ENCODE assay signal across 18 cellular contexts in the genomic region with DNA sequence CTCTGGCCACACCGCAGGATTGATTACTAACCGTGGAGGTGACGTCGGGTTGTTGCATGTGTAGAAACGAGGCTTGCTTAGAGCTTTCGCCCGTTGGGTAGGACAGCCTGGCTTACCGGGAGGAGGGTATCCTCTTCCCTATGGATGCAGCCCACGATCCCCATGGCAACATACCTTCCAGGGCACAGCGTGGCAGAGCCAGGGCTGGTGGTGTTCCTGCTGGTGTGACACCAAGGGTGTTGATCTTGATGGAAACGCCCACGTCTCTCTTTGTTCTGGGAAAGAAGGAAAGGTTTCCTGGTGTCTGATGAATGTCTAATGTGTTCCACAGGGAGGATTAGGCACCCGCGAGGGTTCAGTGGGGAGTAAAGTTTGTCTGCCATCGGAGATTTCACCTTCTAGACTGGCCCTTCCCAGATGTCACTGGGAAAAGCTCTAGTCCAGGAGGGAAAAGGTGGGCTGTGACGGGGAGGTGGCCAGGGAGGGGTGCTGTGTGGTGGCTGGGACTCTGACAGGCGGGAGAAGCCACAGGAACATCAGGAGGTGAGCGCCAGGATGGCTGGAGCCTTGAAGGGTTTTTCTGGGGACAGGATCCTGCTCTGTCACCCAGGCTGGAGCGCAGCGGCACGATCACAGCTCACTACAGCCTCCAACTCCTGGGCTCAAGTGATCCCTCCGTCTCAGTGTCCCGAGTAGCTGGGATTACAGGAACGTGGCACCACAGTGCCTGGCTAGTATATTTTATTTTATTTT.
A peak's percentile ranks its signal among the peaks of the same experiment; 100 is the strongest.
DNase-seq lines count a peak whose midpoint lies in the region; ATAC-seq and TF ChIP-seq lines count a peak whose summit lies in the region.
"Had no signal": no experiment of that assay in that cellular context is flagged by ENCODE, and none has a peak within 500 bp of the region (broad histone marks: within the 10 kb centered on the region; RNA-seq: fewer than 3 reads in every experiment).

No MANE protein-coding gene starts in this region.

- POLR2A ChIA-PET in activated CD8-positive, alpha-beta T cell treated with anti-CD3 and anti-CD28 coated beads for 36 hours (lab: Charles Lee): no interaction called here
- POLR2A ChIA-PET in activated CD8-positive, alpha-beta T cell treated with anti-CD3 and anti-CD28 coated beads, Interleukin-2, amount 10 ng/mL, durations not matched to agents 7 days and 5 days (lab: Charles Lee): no interaction called here

- no peak overlapping the region for H4K8ac ChIP-seq in neuronal stem cell (ENCODE audit: low read depth, low read length)

- WGBS in neuronal stem cell (ENCODE audit: extremely low coverage in 2 of 2, insufficient read length in 2 of 2, insufficient replicate concordance in 1 of 2), 2 donors: no CpG with 5 or more reads among the region's 24 CpGs

- peaks cover 18% of the 10 kb centered on the region for H3K4me1 Mint-ChIP-seq in activated CD8-positive, alpha-beta T cell treated with anti-CD3 and anti-CD28 coated beads for 36 hours (ENCODE audit: low read depth)
- peaks cover 4% of the 10 kb centered on the region for H3K4me1 Mint-ChIP-seq in activated CD8-positive, alpha-beta T cell treated with anti-CD3 and anti-CD28 coated beads, Interleukin-2, amount 10 ng/mL, durations not matched to agents 7 days and 5 days (ENCODE audit: low read depth)
- H3K4me1 Mint-ChIP-seq in endothelial cell (ENCODE audit: unreplicated experiment) (no peaks in the 10 kb centered on the region), type B pancreatic cell (ENCODE audit: unreplicated experiment) (peaks cover 6% of the 10 kb centered on the region)

- peaks cover 0 to 2% (median 0%) of the 10 kb centered on the region in 3 experiments for H3K27me3 ChIP-seq in neuronal stem cell (ENCODE audit: control insufficient read depth in 3 of 3, insufficient read depth in 3 of 3, low read depth in 1 of 3, low read length in 3 of 3)

- H3K4me3 ChIP-seq in neuronal stem cell (ENCODE audit: low read length in 2 of 2): no peak overlapping the region

- no peak overlapping the region for H3K4ac ChIP-seq in neuronal stem cell (ENCODE audit: low read length)

- no peaks in the 10 kb centered on the region for H3K9me3 Mint-ChIP-seq in activated CD8-positive, alpha-beta T cell treated with anti-CD3 and anti-CD28 coated beads for 36 hours
- no peaks in the 10 kb centered on the region for H3K9me3 Mint-ChIP-seq in activated CD8-positive, alpha-beta T cell treated with anti-CD3 and anti-CD28 coated beads, Interleukin-2, amount 10 ng/mL, durations not matched to agents 7 days and 5 days (ENCODE audit: insufficient read depth)
- H3K9me3 Mint-ChIP-seq in endothelial cell (ENCODE audit: unreplicated experiment) (no peaks in the 10 kb centered on the region), type B pancreatic cell (no peaks in the 10 kb centered on the region)

- peaks cover 22% of the 10 kb centered on the region for H3K79me1 ChIP-seq in neuronal stem cell (ENCODE audit: low read depth, low read length)

- no peak overlapping the region for H3K9ac ChIP-seq in neuronal stem cell (ENCODE audit: low read depth, low read length, poor library complexity)

- H2AFZ ChIP-seq in neuronal stem cell (ENCODE audit: low read length): no peak overlapping the region

- peak overlapping the region; percentile 19 for H2BK5ac ChIP-seq in neuronal stem cell (ENCODE audit: low read length)

- H4K91ac ChIP-seq in neuronal stem cell (ENCODE audit: low read depth, low read length, poor library complexity): peak overlapping the region; percentile 32

- H3K23ac ChIP-seq in neuronal stem cell (ENCODE audit: low read depth, low read length, poor library complexity): peak overlapping the region; percentile 92

- CTCF ChIA-PET in activated CD8-positive, alpha-beta T cell treated with anti-CD3 and anti-CD28 coated beads for 36 hours (lab: Charles Lee): no interaction called here
- CTCF ChIA-PET in activated CD8-positive, alpha-beta T cell treated with anti-CD3 and anti-CD28 coated beads, Interleukin-2, amount 10 ng/mL, durations not matched to agents 7 days and 5 days (lab: Charles Lee): no interaction called here

- peaks cover 10% of the 10 kb centered on the region for H3K36me3 Mint-ChIP-seq in activated CD8-positive, alpha-beta T cell treated with anti-CD3 and anti-CD28 coated beads for 36 hours (ENCODE audit: low read depth)
- peaks cover 4% of the 10 kb centered on the region for H3K36me3 Mint-ChIP-seq in activated CD8-positive, alpha-beta T cell treated with anti-CD3 and anti-CD28 coated beads, Interleukin-2, amount 10 ng/mL, durations not matched to agents 7 days and 5 days (ENCODE audit: low read depth)
- H3K36me3 Mint-ChIP-seq in endothelial cell (ENCODE audit: low read depth, unreplicated experiment): peaks cover 12% of the 10 kb centered on the region
- H3K36me3 Mint-ChIP-seq in type B pancreatic cell: peaks cover 17% of the 10 kb centered on the region

- H2BK15ac ChIP-seq in neuronal stem cell (ENCODE audit: low read length): no peak overlapping the region

- no peak overlapping the region for H2AK5ac ChIP-seq in neuronal stem cell (ENCODE audit: low read depth, low read length)

- intact Hi-C loops in activated CD8-positive, alpha-beta T cell treated with anti-CD3 and anti-CD28 coated beads for 36 hours (cut with micrococcal nuclease): no loop called here

- no peaks in the 10 kb centered on the region for H3K27me3 Mint-ChIP-seq in activated CD8-positive, alpha-beta T cell treated with anti-CD3 and anti-CD28 coated beads for 36 hours
- H3K27me3 Mint-ChIP-seq in activated CD8-positive, alpha-beta T cell treated with anti-CD3 and anti-CD28 coated beads, Interleukin-2, amount 10 ng/mL, durations not matched to agents 7 days and 5 days (ENCODE audit: low read depth): no peaks in the 10 kb centered on the region
- H3K27me3 Mint-ChIP-seq in endothelial cell (ENCODE audit: unreplicated experiment): peaks cover 9% of the 10 kb centered on the region
- no peaks in the 10 kb centered on the region for H3K27me3 Mint-ChIP-seq in type B pancreatic cell

- H3K4me2 ChIP-seq in neuronal stem cell (ENCODE audit: insufficient read depth, low read length, poor library complexity, severe bottlenecking): no peak overlapping the region

- no peak overlapping the region for H3K27ac ChIP-seq in neuronal stem cell (replicated peaks; ENCODE audit: low read length)
- H3K27ac ChIP-seq: 22Rv1, RWPE1 had no signal

- H2BK12ac ChIP-seq in neuronal stem cell (ENCODE audit: low read length): peak overlapping the region; percentile 50

- peak overlapping the region; percentile 44 for H3K18ac ChIP-seq in neuronal stem cell (ENCODE audit: low read length)

- peaks cover 0 to 8% of the 10 kb centered on the region in 2 donors for H3K4me1 ChIP-seq in neuronal stem cell (ENCODE audit: control insufficient read depth in 2 of 2, insufficient read depth in 1 of 2, low read depth in 1 of 2, low read length in 2 of 2)

- peak overlapping the region; percentile 1 for H3K27ac Mint-ChIP-seq in activated CD8-positive, alpha-beta T cell treated with anti-CD3 and anti-CD28 coated beads for 36 hours
- H3K27ac Mint-ChIP-seq in activated CD8-positive, alpha-beta T cell treated with anti-CD3 and anti-CD28 coated beads, Interleukin-2, amount 10 ng/mL, durations not matched to agents 7 days and 5 days: no peak overlapping the region
- no peak overlapping the region for H3K27ac Mint-ChIP-seq in endothelial cell (ENCODE audit: unreplicated experiment)
- H3K27ac Mint-ChIP-seq in type B pancreatic cell: peak overlapping the region; percentile 46

- TF ChIP-seq CTCF in activated CD8-positive, alpha-beta T cell treated with anti-CD3 and anti-CD28 coated beads for 36 hours (IDR thresholded peaks at IDR 0.05): no peak
- TF ChIP-seq CTCF in endothelial cell (IDR thresholded peaks at IDR 0.05; ENCODE audit: unreplicated experiment) (no peak), type B pancreatic cell (conservative IDR thresholded peaks at IDR 0.05) (no peak)

- H3K9me3 ChIP-seq in neuronal stem cell (replicated peaks in 1 of 2; ENCODE audit: control insufficient read depth in 2 of 2, insufficient read depth in 1 of 2, low read depth in 1 of 2, low read length in 2 of 2): no peaks in the 10 kb centered on the region

- peaks cover 10 to 59% of the 10 kb centered on the region in 2 donors for H3K36me3 ChIP-seq in neuronal stem cell (replicated peaks in 1 of 2; ENCODE audit: control insufficient read depth in 2 of 2, insufficient read depth in 2 of 2, low read length in 2 of 2)

- no peak overlapping the region for H2BK120ac ChIP-seq in neuronal stem cell (ENCODE audit: low read depth, low read length)

- H3K4me3 Mint-ChIP-seq in activated CD8-positive, alpha-beta T cell treated with anti-CD3 and anti-CD28 coated beads for 36 hours: no peak overlapping the region
- no peak overlapping the region for H3K4me3 Mint-ChIP-seq in activated CD8-positive, alpha-beta T cell treated with anti-CD3 and anti-CD28 coated beads, Interleukin-2, amount 10 ng/mL, durations not matched to agents 7 days and 5 days
- H3K4me3 Mint-ChIP-seq in endothelial cell (ENCODE audit: unreplicated experiment) (peak overlapping the region; percentile 43), type B pancreatic cell (no peak overlapping the region)

- ATAC-seq in activated CD8-positive, alpha-beta T cell treated with anti-CD3 and anti-CD28 coated beads for 36 hours: no peak
- ATAC-seq in activated CD8-positive, alpha-beta T cell treated with anti-CD3 and anti-CD28 coated beads, Interleukin-2, amount 10 ng/mL, durations not matched to agents 7 days and 5 days: no peak
- ATAC-seq in HG03378 (IDR thresholded peaks at IDR 0.05; ENCODE audit: unreplicated experiment) (no peak), GM18909 (IDR thresholded peaks at IDR 0.05; ENCODE audit: poor library complexity, unreplicated experiment) (no peak)

- no peak for DNase-seq in activated CD8-positive, alpha-beta T cell treated with anti-CD3 and anti-CD28 coated beads for 36 hours
- no peak for DNase-seq in activated CD8-positive, alpha-beta T cell treated with anti-CD3 and anti-CD28 coated beads, Interleukin-2, amount 10 ng/mL, durations not matched to agents 7 days and 5 days
- DNase-seq in endothelial cell (ENCODE audit: low spot score): no peak
- DNase-seq in neuronal stem cell (ENCODE audit: low spot score): no peak
- no peak for DNase-seq in type B pancreatic cell (ENCODE audit: extremely low spot score, unreplicated experiment)
- no peak for DNase-seq in hippocampal formation (lab: John Stamatoyannopoulos, UW)
- DNase-seq: DMS153, EL, H7, Karpas-422, NCI-H1436, NCI-H2081 treated with DMSO at 0.1 percent for 48 hours, NCI-H226, NCI-H526 treated with DMSO at 0.1 percent for 48 hours had no signal

- H3K14ac ChIP-seq in neuronal stem cell (ENCODE audit: low read length): no peak overlapping the region

Comparison
In these comparisons a context has a peak if more than half of its experiments do, and no peak if none do; other contexts are left out.
1. H3K27ac Mint-ChIP-seq: peak in activated CD8-positive, alpha-beta T cell treated with anti-CD3 and anti-CD28 coated beads for 36 hours (single experiment) and type B pancreatic cell (single experiment); none in activated CD8-positive, alpha-beta T cell treated with anti-CD3 and anti-CD28 coated beads, Interleukin-2, amount 10 ng/mL, durations not matched to agents 7 days and 5 days (single experiment) and endothelial cell (single experiment).